ENCODE assay signal across 8 cellular contexts in the genomic region with DNA sequence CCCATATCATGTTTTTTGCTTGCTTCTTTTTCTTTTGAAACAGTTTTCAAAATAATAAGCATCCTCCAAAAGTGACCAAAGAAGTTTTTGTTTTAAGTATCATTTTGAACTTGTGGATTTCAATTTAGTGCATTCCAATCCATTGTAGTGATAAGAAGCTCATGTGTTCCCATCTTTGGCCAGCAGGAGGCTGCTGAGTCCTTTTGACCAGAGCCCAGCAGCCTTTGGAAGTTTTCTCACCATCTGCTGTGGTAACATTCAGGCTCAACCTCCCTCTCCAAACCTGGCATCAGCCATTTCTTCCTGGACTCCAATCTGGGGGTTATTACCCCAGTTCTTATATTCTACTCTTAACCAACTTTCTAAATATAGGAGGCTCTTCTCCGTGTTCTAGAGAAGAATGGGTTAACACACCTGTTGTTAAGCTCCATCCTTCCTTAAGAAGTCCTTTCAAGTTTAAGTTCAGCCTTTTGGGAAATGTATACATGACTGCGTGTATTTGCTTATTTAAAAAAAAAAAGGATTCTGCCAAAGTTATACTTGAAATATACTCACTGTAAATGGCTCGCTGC.
DNase-seq lines count a peak whose midpoint lies in the region; ATAC-seq lines count a peak whose summit lies in the region.

No MANE protein-coding gene starts in this region.

- ATAC-seq in GM19043 (IDR thresholded peaks at IDR 0.05; ENCODE audit: low read depth, unreplicated experiment), result peak; percentile 74
- ATAC-seq in HG03521 (IDR thresholded peaks at IDR 0.05; ENCODE audit: unreplicated experiment), result peak; percentile 70

- DNase-seq in DMS 273 (lab: John Stamatoyannopoulos, UW; ENCODE audit: unreplicated experiment) (peak; percentile 91), OCI-M1 (lab: John Stamatoyannopoulos, UW) (peak; percentile 72), astrocyte of the hippocampus (ENCODE audit: low read depth, low spot score) (peak; percentile 82), hypothalamus (lab: John Stamatoyannopoulos, UW) (peak in 29 of 51 donors; percentile 1 to 69 (median 38)), cerebellar nuclear complex (lab: John Stamatoyannopoulos, UW) (no peak)
- DNase-seq in stimulated activated CD4-positive, alpha-beta T cell treated with anti-CD3 and anti-CD28 coated beads, Interleukin-1b, Interleukin-23, amount 100 ng/mL, for 48 hours, result peak; percentile 35

Comparison
In these comparisons a context has a peak if more than half of its experiments do, and no peak if none do; other contexts are left out.
1. DNase-seq: peak in DMS 273 (single experiment), OCI-M1 (single experiment), astrocyte of the hippocampus (single experiment), hypothalamus (29 of 51) and stimulated activated CD4-positive, alpha-beta T cell treated with anti-CD3 and anti-CD28 coated beads, Interleukin-1b, Interleukin-23, amount 100 ng/mL, for 48 hours (single experiment); none in cerebellar nuclear complex (0 of 2).